ENCODE assay signal across 19 cellular contexts in genomic region chr15:63327648-63328421, GRCh38. TPM values are rescaled to one million over a fixed set of nuclear protein-coding genes. Genes with fewer than 3 reads are reported as not detected.
"Had no signal": no experiment of that assay in that cellular context is flagged by ENCODE, and none has a peak within 500 bp of the region (broad histone marks: within the 10 kb centered on the region; RNA-seq: fewer than 3 reads in every experiment).

No MANE protein-coding gene starts in this region.

- H3K9ac ChIP-seq: parathyroid adenoma had no signal

- H3K4me3 ChIP-seq: gastroesophageal sphincter, spleen, upper lobe of right lung had no signal

- H3K9me3 ChIP-seq: gastroesophageal sphincter, spleen, upper lobe of right lung had no signal

- H3K4me3 Mint-ChIP-seq: activated CD8-positive, alpha-beta T cell treated with anti-CD3 and anti-CD28 coated beads, Interleukin-2, amount 10 ng/mL, durations not matched to agents 7 days and 5 days; central memory CD8-positive, alpha-beta T cell; natural killer cell treated with Interleukin-12 subunit alpha and Interleukin-12 subunit beta and Interleukin-15 and Interleukin-18, amount 100 ng/mL, for 72 hours had no signal

- ATAC-seq: activated CD8-positive, alpha-beta T cell treated with anti-CD3 and anti-CD28 coated beads, Interleukin-2, amount 10 ng/mL, durations not matched to agents 7 days and 5 days; activated naive CD4-positive, alpha-beta T cell treated with anti-CD3 and anti-CD28 coated beads, Interleukin-2, amount 50 U/mL, for 72 hours; esophagus mucosa; gastroesophageal sphincter; natural killer cell treated with Interleukin-12 subunit alpha and Interleukin-12 subunit beta and Interleukin-15 and Interleukin-18, amount 100 ng/mL, for 72 hours; stimulated activated naive CD8-positive, alpha-beta T cell treated with anti-CD3 and anti-CD28 coated beads, Interleukin-15, Interleukin-2, amounts not matched to agents 100 U/mL and 50 U/mL, for 24 hours; upper lobe of right lung had no signal

- DNase-seq: activated CD4-positive, alpha-beta T cell treated with anti-CD3 and anti-CD28 coated beads for 1 hour; activated CD4-positive, alpha-beta T cell treated with anti-CD3 and anti-CD28 coated beads, Interleukin-2, amount 50 U/mL, for 1 hour; activated CD8-positive, alpha-beta T cell treated with anti-CD3 and anti-CD28 coated beads, Interleukin-2, amount 10 ng/mL, durations not matched to agents 7 days and 5 days; effector memory CD4-positive, alpha-beta T cell; midbrain; nucleus accumbens; spleen; stimulated activated CD4-positive, alpha-beta T cell treated with anti-CD3 and anti-CD28 coated beads, Interleukin-4, amount 100 ng/mL, for 1 hour; stimulated activated naive CD8-positive, alpha-beta T cell treated with anti-CD3 and anti-CD28 coated beads, Interleukin-15, Interleukin-2, amounts not matched to agents 100 U/mL and 50 U/mL, for 24 hours; SW 1271; upper lobe of right lung; WERI-Rb-1 had no signal

- H3K27ac ChIP-seq: gastroesophageal sphincter, parathyroid adenoma, spleen, upper lobe of right lung, WERI-Rb-1 had no signal

- H3K36me3 ChIP-seq: gastroesophageal sphincter, spleen, upper lobe of right lung, WERI-Rb-1 had no signal

- H3K27ac Mint-ChIP-seq: activated CD8-positive, alpha-beta T cell treated with anti-CD3 and anti-CD28 coated beads, Interleukin-2, amount 10 ng/mL, durations not matched to agents 7 days and 5 days; activated naive CD4-positive, alpha-beta T cell treated with anti-CD3 and anti-CD28 coated beads, Interleukin-2, amount 50 U/mL, for 72 hours; natural killer cell treated with Interleukin-12 subunit alpha and Interleukin-12 subunit beta and Interleukin-15 and Interleukin-18, amount 100 ng/mL, for 72 hours had no signal

- H3K4me1 Mint-ChIP-seq: central memory CD8-positive, alpha-beta T cell had no signal

- H3K27me3 Mint-ChIP-seq: central memory CD8-positive, alpha-beta T cell had no signal

- H3K9me3 Mint-ChIP-seq: activated naive CD4-positive, alpha-beta T cell treated with anti-CD3 and anti-CD28 coated beads, Interleukin-2, amount 50 U/mL, for 72 hours; central memory CD8-positive, alpha-beta T cell; natural killer cell treated with Interleukin-12 subunit alpha and Interleukin-12 subunit beta and Interleukin-15 and Interleukin-18, amount 100 ng/mL, for 72 hours had no signal

- H3K36me3 Mint-ChIP-seq: activated naive CD4-positive, alpha-beta T cell treated with anti-CD3 and anti-CD28 coated beads, Interleukin-2, amount 50 U/mL, for 72 hours; natural killer cell treated with Interleukin-12 subunit alpha and Interleukin-12 subunit beta and Interleukin-15 and Interleukin-18, amount 100 ng/mL, for 72 hours had no signal

- H3K4me1 ChIP-seq: gastroesophageal sphincter, parathyroid adenoma, upper lobe of right lung had no signal

- H3K79me2 ChIP-seq: parathyroid adenoma had no signal

- H2AFZ ChIP-seq: parathyroid adenoma had no signal

- H3K27me3 ChIP-seq: gastroesophageal sphincter, spleen, upper lobe of right lung had no signal

RNA-seq across cellular contexts. Expression of gene CA12, which starts 53.8 kb away (rescaled TPM):
- total RNA-seq: activated CD8-positive, alpha-beta T cell treated with anti-CD3 and anti-CD28 coated beads, Interleukin-2, amount 10 ng/mL, durations not matched to agents 7 days and 5 days; natural killer cell treated with Interleukin-12 subunit alpha and Interleukin-12 subunit beta and Interleukin-15 and Interleukin-18, amount 100 ng/mL, for 72 hours; T-helper 2 cell treated with Interferon-gamma antibody and Interleukin-4, amounts not matched to agents 100 ng/mL and 5 ng/mL, for 36 hours had no signal
